In genomic region chr7:1478480-1478879, GRCh38 we compare ENCODE assay signal across 35 cellular contexts. TPM values are rescaled to one million over a fixed set of nuclear protein-coding genes. Genes with fewer than 3 reads are reported as not detected.
DNase-seq lines count a peak whose midpoint lies in the region; ATAC-seq, FAIRE-seq and TF ChIP-seq lines count a peak whose summit lies in the region.
"Had no signal": no experiment of that assay in that cellular context is flagged by ENCODE, and none has a peak within 500 bp of the region (broad histone marks: within the 10 kb centered on the region; RNA-seq: fewer than 3 reads in every experiment).

No MANE protein-coding gene starts in this region.

- H2AK5ac ChIP-seq in neuronal stem cell (ENCODE audit: low read depth, low read length) = no peak overlapping the region

- SMC1A ChIA-PET in GM12878 (lab: Charles Lee; ENCODE audit: uncharacterized antibody, unreplicated experiment) = no interaction called here

- H4K8ac ChIP-seq in neuronal stem cell (ENCODE audit: low read depth, low read length) = no peak overlapping the region

- H3K4me1 ChIP-seq in GM12878 (ENCODE audit: control insufficient read depth, insufficient read depth, low read length) (no peaks in the 10 kb centered on the region), K562 (replicated peaks in 1 of 2; ENCODE audit: control insufficient read depth in 2 of 2, insufficient read depth in 2 of 2, low read length in 2 of 2) (peaks cover 2 to 38% of the 10 kb centered on the region in 2 experiments; a peak in 3 of 5 replicates), neuronal stem cell (ENCODE audit: control insufficient read depth in 2 of 2, insufficient read depth in 1 of 2, low read depth in 1 of 2, low read length in 2 of 2) (peaks cover 0 to 2% of the 10 kb centered on the region in 2 donors), spleen (peaks cover 6 to 14% (median 11%) of the 10 kb centered on the region in 6 donors)
- H3K4me1 ChIP-seq: BE2C, BLaER1 had no signal

- no peak for ATAC-seq in GM12878
- no peak for ATAC-seq in K562
- ATAC-seq in HG03196 (IDR thresholded peaks at IDR 0.05; ENCODE audit: unreplicated experiment) = no peak
- ATAC-seq: A549; CD8-positive, alpha-beta T cell had no signal

- no peak for TF ChIP-seq CTCF in GM12878 (IDR thresholded peaks at IDR 0.05 in 2 of 3, conservative IDR thresholded peaks at IDR 0.05 in 1 of 3; ENCODE audit: control insufficient read depth in 2 of 3, extremely low read depth in 1 of 3, insufficient read depth in 1 of 3, low read depth in 3 of 3, low read length in 3 of 3)
- no peak for TF ChIP-seq CTCF in K562 (IDR thresholded peaks at IDR 0.05 in 2 of 3, conservative IDR thresholded peaks at IDR 0.05 in 1 of 3; ENCODE audit: insufficient read depth in 2 of 3, low read depth in 1 of 3, low read length in 3 of 3)
- no peak for TF ChIP-seq CTCF in spleen (IDR thresholded peaks at IDR 0.05 in 8 of 11, conservative IDR thresholded peaks at IDR 0.05 in 3 of 11)

- POLR2A ChIA-PET in GM12878 (lab: Charles Lee) = no interaction called here
- POLR2A ChIA-PET in K562 (lab: Yijun Ruan, JAX) = no interaction called here

- CTCF ChIA-PET in GM12878 (lab: Yijun Ruan, JAX) (no interaction called here), K562 (lab: Yijun Ruan, JAX; ENCODE audit: low intra/inter-chr PET ratio) (no interaction called here)

- no peak overlapping the region for H2BK15ac ChIP-seq in neuronal stem cell (ENCODE audit: low read length)

- intact Hi-C loops in GM12878 (cut with micrococcal nuclease; ENCODE audit: unreplicated experiment) (no loop called here), K562 (cut with micrococcal nuclease) (no loop called here), spleen (cut with DNase I; ENCODE audit: low total_unique reads) (no loop called here)

- H3K4me3 ChIP-seq in H7 (ENCODE audit: insufficient read depth, low read depth, low read length) (no peak overlapping the region), GM12878 (no peak overlapping the region), K562 (no peak overlapping the region), neuronal stem cell (ENCODE audit: low read length in 2 of 2) (no peak overlapping the region), spleen (no peak overlapping the region)
- H3K4me3 ChIP-seq: A549; BLaER1; BLaER1 treated with 17β-estradiol and CSF1 and Interleukin-3, amounts not matched to agents 10 nM and 100 nM had no signal

- in situ Hi-C loops in GM12878 (cut with MboI) = no loop called here
- in situ Hi-C loops in K562 (cut with MboI) = loop anchor here (5.0 kb wide), 1 partner anchor 256 kb away; no protein-coding TSS in a partner anchor

- BruUV-seq in GM12878 (replicated peaks; lab: Mats Ljungman, UMichigan) (no TSS peak), K562 (replicated peaks; lab: Mats Ljungman, UMichigan) (no TSS peak)

- WGBS in GM12878 (ENCODE audit: insufficient coverage, insufficient replicate concordance, low lambda C conversion rate, missing lambda C conversion rate) = 86% methylated on average over 17 of the region's 19 CpGs
- WGBS in K562 (ENCODE audit: insufficient coverage, low coverage, missing lambda C conversion rate) = 100% methylated on average over 9 of the region's 19 CpGs
- no CpG with 5 or more reads among the region's 19 CpGs for WGBS in neuronal stem cell (ENCODE audit: extremely low coverage in 2 of 2, insufficient read length in 2 of 2, insufficient replicate concordance in 1 of 2), 2 donors
- WGBS in spleen, 5 donors = 86 to 96% (median 93%) methylated on average over 3 to 19 of the region's 19 CpGs

- TF ChIP-seq RAD21 in GM12878 (IDR thresholded peaks at IDR 0.05; ENCODE audit: insufficient read depth, low read depth, low read length) = no peak
- TF ChIP-seq RAD21 in K562 (CRISPR knock-in tag; conservative IDR thresholded peaks at IDR 0.05 in 1 of 2, IDR thresholded peaks at IDR 0.05 in 1 of 2) = no peak

- no peaks in the 10 kb centered on the region for H3K9me1 ChIP-seq in K562 (ENCODE audit: control insufficient read depth, insufficient read depth, low read length)

- H2BK5ac ChIP-seq in neuronal stem cell (ENCODE audit: low read length) = no peak overlapping the region

- no peak for FAIRE-seq in GM12878 (lab: Jason Lieb, UNC)
- FAIRE-seq in K562 (lab: Jason Lieb, UNC) = no peak
- FAIRE-seq: A204.1, A549, D721Med had no signal

- H3K27ac ChIP-seq in GM12878 (ENCODE audit: control insufficient read depth, insufficient read depth) (no peak overlapping the region), K562 (ENCODE audit: extremely low read depth, low read depth, low read length) (no peak overlapping the region), neuronal stem cell (replicated peaks; ENCODE audit: low read length) (no peak overlapping the region), spleen (no peak overlapping the region)
- H3K27ac ChIP-seq: 22Rv1; A549; BLaER1; BLaER1 treated with 17β-estradiol and CSF1 and Interleukin-3, amounts not matched to agents 10 nM and 100 nM; C4-2B had no signal

- H4K20me1 ChIP-seq in GM12878 (ENCODE audit: control insufficient read depth, insufficient read depth) = no peaks in the 10 kb centered on the region
- no peaks in the 10 kb centered on the region for H4K20me1 ChIP-seq in K562 (replicated peaks; ENCODE audit: control insufficient read depth, insufficient read depth, low read length)

- DNase-seq in H7 = peak; percentile 65
- no peak for DNase-seq in GM12878 (ENCODE audit: low read depth, low spot score)
- no peak for DNase-seq in K562 (ENCODE audit: extremely low read depth in 1 of 4, low spot score in 3 of 4)
- no peak for DNase-seq in neuronal stem cell (ENCODE audit: low spot score)
- DNase-seq in HCEC 1CT = no peak
- no peak for DNase-seq in spleen
- no peak for DNase-seq in NCI-H2171 treated with DMSO at 0.1 percent for 48 hours (lab: John Stamatoyannopoulos, UW)
- DNase-seq: 8988T; ACHN; AML-193; BE2C; C1 segment of cervical spinal cord; Caco-2; Calu3; CD4-positive, alpha-beta memory T cell; CD4-positive, alpha-beta T cell; CD4-positive, CD25-positive, alpha-beta regulatory T cell; CD8-positive, alpha-beta memory T cell; CD8-positive, alpha-beta T cell; COR-L47; DMS 273 treated with DMSO at 0.1 percent for 48 hours; DMS153; DMS53; DMS79; DMS79 treated with DMSO at 0.1 percent for 48 hours; DND-41; EL had no signal

- H3K79me2 ChIP-seq in GM12878 (ENCODE audit: control insufficient read depth, insufficient read depth, low read length) (no peaks in the 10 kb centered on the region), K562 (ENCODE audit: control insufficient read depth, insufficient read depth, low read length) (no peaks in the 10 kb centered on the region)

- H3K18ac ChIP-seq in neuronal stem cell (ENCODE audit: low read length) = no peak overlapping the region

- no peak overlapping the region for H4K91ac ChIP-seq in neuronal stem cell (ENCODE audit: low read depth, low read length, poor library complexity)

- TF ChIP-seq EP300 in GM12878 (IDR thresholded peaks at IDR 0.05; ENCODE audit: borderline replicate concordance in 1 of 2, control insufficient read depth in 1 of 2, low read depth in 2 of 2, low read length in 2 of 2) (no peak), K562 (IDR thresholded peaks at IDR 0.05; ENCODE audit: low read length) (no peak)

- RAD21 ChIA-PET in GM12878 (lab: Charles Lee; ENCODE audit: unreplicated experiment) = no interaction called here

- no peak overlapping the region for H3K9ac ChIP-seq in GM12878 (ENCODE audit: control insufficient read depth, insufficient read depth, low read length)
- H3K9ac ChIP-seq in K562 (ENCODE audit: insufficient read depth in 1 of 2, low read depth in 2 of 2, low read length in 2 of 2) = no peak overlapping the region; a peak in 1 of 4 replicates
- H3K9ac ChIP-seq in neuronal stem cell (ENCODE audit: low read depth, low read length, poor library complexity) = peak overlapping the region; percentile 21
- H3K9ac ChIP-seq: BLaER1 had no signal

- H3K4ac ChIP-seq in neuronal stem cell (ENCODE audit: low read length) = no peak overlapping the region

- H2BK120ac ChIP-seq in neuronal stem cell (ENCODE audit: low read depth, low read length) = no peak overlapping the region

- H3K9me3 ChIP-seq in GM12878 (replicated peaks; ENCODE audit: control insufficient read depth, insufficient read depth, low read length) = no peaks in the 10 kb centered on the region
- no peaks in the 10 kb centered on the region for H3K9me3 ChIP-seq in K562 (replicated peaks; ENCODE audit: control insufficient read depth, insufficient read depth, low read depth, low read length)
- no peaks in the 10 kb centered on the region for H3K9me3 ChIP-seq in neuronal stem cell (replicated peaks in 1 of 2; ENCODE audit: control insufficient read depth in 2 of 2, insufficient read depth in 1 of 2, low read depth in 1 of 2, low read length in 2 of 2)
- no peaks in the 10 kb centered on the region for H3K9me3 ChIP-seq in spleen
- H3K9me3 ChIP-seq: A549; BE2C; BLaER1; BLaER1 treated with 17β-estradiol and CSF1 and Interleukin-3, amounts not matched to agents 10 nM and 100 nM; Caco-2 had no signal

- no peaks in the 10 kb centered on the region for H3K27me3 ChIP-seq in H7 (ENCODE audit: control insufficient read depth, insufficient read depth, low read length)
- H3K27me3 ChIP-seq in GM12878 (replicated peaks in 1 of 2; ENCODE audit: control insufficient read depth in 2 of 2, insufficient read depth in 2 of 2, low read length in 1 of 2) = no peaks in the 10 kb centered on the region
- H3K27me3 ChIP-seq in K562 (ENCODE audit: control insufficient read depth in 2 of 2, insufficient read depth in 2 of 2, low read length in 2 of 2) = no peaks in the 10 kb centered on the region
- no peaks in the 10 kb centered on the region for H3K27me3 ChIP-seq in neuronal stem cell (ENCODE audit: control insufficient read depth in 3 of 3, insufficient read depth in 3 of 3, low read depth in 1 of 3, low read length in 3 of 3)
- no peaks in the 10 kb centered on the region for H3K27me3 ChIP-seq in spleen (replicated peaks in 1 of 7)
- H3K27me3 ChIP-seq: BE2C; BLaER1; BLaER1 treated with 17β-estradiol and CSF1 and Interleukin-3, amounts not matched to agents 10 nM and 100 nM had no signal

- H3K14ac ChIP-seq in neuronal stem cell (ENCODE audit: low read length) = peak overlapping the region; percentile 8

- no peak overlapping the region for H3K23ac ChIP-seq in neuronal stem cell (ENCODE audit: low read depth, low read length, poor library complexity)

- no peak overlapping the region for H3K4me2 ChIP-seq in GM12878 (ENCODE audit: control insufficient read depth, insufficient read depth)
- no peak overlapping the region for H3K4me2 ChIP-seq in K562 (ENCODE audit: insufficient read depth, low read length)
- H3K4me2 ChIP-seq in neuronal stem cell (ENCODE audit: insufficient read depth, low read length, poor library complexity, severe bottlenecking) = no peak overlapping the region
- H3K4me2 ChIP-seq: A549; BLaER1; BLaER1 treated with 17β-estradiol and CSF1 and Interleukin-3, amounts not matched to agents 10 nM and 100 nM had no signal

- no peak overlapping the region for H2AFZ ChIP-seq in GM12878 (ENCODE audit: control insufficient read depth, low read depth, low read length)
- H2AFZ ChIP-seq in K562 (ENCODE audit: low read depth, low read length) = no peak overlapping the region
- H2AFZ ChIP-seq in neuronal stem cell (ENCODE audit: low read length) = no peak overlapping the region

- H2BK12ac ChIP-seq in neuronal stem cell (ENCODE audit: low read length) = no peak overlapping the region

- peaks cover 2% of the 10 kb centered on the region for H3K79me1 ChIP-seq in neuronal stem cell (ENCODE audit: low read depth, low read length)

- peaks cover 18% of the 10 kb centered on the region for H3K36me3 ChIP-seq in H7 (replicated peaks; ENCODE audit: control insufficient read depth, insufficient read depth, low read length)
- H3K36me3 ChIP-seq in GM12878 (ENCODE audit: control insufficient read depth in 2 of 2, insufficient read depth in 2 of 2, low read length in 1 of 2) = peaks cover 0 to 23% of the 10 kb centered on the region in 2 experiments; a peak in 2 of 4 replicates
- H3K36me3 ChIP-seq in K562 (ENCODE audit: control insufficient read depth, insufficient read depth, low read length) = peaks cover 81% of the 10 kb centered on the region; the same call in 1 of the 3 replicates
- H3K36me3 ChIP-seq in neuronal stem cell (replicated peaks in 1 of 2; ENCODE audit: control insufficient read depth in 2 of 2, insufficient read depth in 2 of 2, low read length in 2 of 2) = peaks cover 44 to 82% of the 10 kb centered on the region in 2 donors
- peaks cover 2 to 100% (median 98%) of the 10 kb centered on the region in 6 donors for H3K36me3 ChIP-seq in spleen

- TF ChIP-seq POLR2A in GM12878 (IDR thresholded peaks at IDR 0.05; ENCODE audit: low read depth, low read length) (0 out of 2 replicates have a peak, but pooled peaks have one; percentile 31), K562 (conservative IDR thresholded peaks at IDR 0.05) (no peak), spleen (IDR thresholded peaks at IDR 0.05) (no peak)

RNA-seq across cellular contexts. Expression of gene MICALL2, which starts 19.2 kb away (rescaled TPM):
- total RNA-seq in H7 (2014; rRNA removed; shearing (Covaris generic)) = 5.2 and 7.6 TPM in 2 replicates
- 5.2 and 7.5 TPM in 2 replicates for total RNA-seq in GM12878 (2013; cell fraction: nucleolus; rRNA removed)
- total RNA-seq in GM12878 (2014; rRNA removed) (0.11 and 1.1 TPM in 2 replicates), GM12878 (2014; rRNA removed; fragmentation: Illumina TruSeq; extraction: Trizol) (0.04 and 0.09 TPM in 2 replicates), GM12878 (2021) (0.72 and 1.7 TPM in 2 replicates), K562 (2014; rRNA removed) (59.0 and 71.5 TPM in 2 replicates), K562 (2014; rRNA removed; fragmentation: Illumina TruSeq; extraction: Trizol) (6.9 and 9.5 TPM in 2 replicates), K562 (2015; rRNA removed; fragmentation: Illumina TruSeq; extraction: Trizol) (26.9 and 32.7 TPM in 2 replicates), K562 (2021) (102 and 103 TPM in 2 replicates), spleen (100 to 1,000 TPM in 3 of 7 donors, 10 to 100 TPM in 4; 36.3 to 182 (median 75.8) TPM)
- polyA plus RNA-seq in GM12878 (2011; ENCODE audit: low read depth) = 0.16 TPM
- polyA plus RNA-seq in GM12878 (2011; rRNA removed) (0.29 and 0.37 TPM in 2 replicates), GM12878 (2014; fragmentation: Illumina TruSeq; extraction: Trizol) (not detected in 2 replicates), GM12878 (2014; fragmentation: Nextera tagmentation; extraction: Ambion mirVana) (not detected), GM12878 (2014; rRNA removed) (0.83 and 1.3 TPM in 2 replicates), GM12878 (2016; fragmentation: Nextera tagmentation; extraction: Ambion mirVana) (1 to 10 TPM in 1 of 2 experiments, under 1 TPM in 1; 0.39 to 1.1 TPM), K562 (2011; rRNA removed) (17.0 and 42.5 TPM in 2 replicates), K562 (2014; fragmentation: Illumina TruSeq; extraction: Trizol) (13.2 and 29.8 TPM in 2 replicates), K562 (2014; fragmentation: Nextera tagmentation; extraction: Ambion mirVana) (1 to 10 TPM; 1.8 to 2.2 TPM), K562 (2014; rRNA removed) (91.2 and 99.3 TPM in 2 replicates), spleen (100 to 1,000 TPM in 2 of 3 donors, 10 to 100 TPM in 1; 74.1 to 361 (median 307) TPM)
- 0.52 and 0.55 TPM in 2 replicates for polyA plus RNA-seq in GM12878 (2011; cell fraction: cytosol; rRNA removed)
- 12.5 and 13.1 TPM in 2 replicates for polyA plus RNA-seq in GM12878 (2011; cell fraction: nucleus; rRNA removed)
- polyA plus RNA-seq in GM12878 (2012) = 0.73 and 1.2 TPM in 2 replicates
- polyA minus RNA-seq in GM12878 (2011; rRNA and poly(A)+ RNA removed) = 0.37 and 1.6 TPM in 2 replicates
- polyA minus RNA-seq in GM12878 (2011; cell fraction: cytosol; rRNA and poly(A)+ RNA removed) = 0.31 and 1.5 TPM in 2 replicates
- polyA minus RNA-seq in GM12878 (2011; cell fraction: nucleus; rRNA and poly(A)+ RNA removed) = 1.8 and 3.5 TPM in 2 replicates
- total RNA-seq in K562 (2011; cell fraction: chromatin; rRNA removed; ENCODE audit: low replicate concordance) = 266 and 844 TPM in 2 replicates
- total RNA-seq in K562 (2011; cell fraction: nucleolus; rRNA removed) = 502 and 577 TPM in 2 replicates
- 359 and 406 TPM in 2 replicates for total RNA-seq in K562 (2011; cell fraction: nucleoplasm; rRNA removed)
- 14.6 and 28.0 TPM in 2 replicates for polyA plus RNA-seq in K562 (2011; cell fraction: cytosol; rRNA removed)
- 444 and 528 TPM in 2 replicates for polyA plus RNA-seq in K562 (2011; cell fraction: nucleus; rRNA removed)
- 61.2 and 74.6 TPM in 2 replicates for polyA plus RNA-seq in K562 (2012)
- 53.2 and 57.7 TPM in 2 replicates for polyA minus RNA-seq in K562 (2011; rRNA and poly(A)+ RNA removed)
- polyA minus RNA-seq in K562 (2011; cell fraction: cytosol; rRNA and poly(A)+ RNA removed) = 17.9 and 22.2 TPM in 2 replicates
- 91.7 and 109 TPM in 2 replicates for polyA minus RNA-seq in K562 (2011; cell fraction: nucleus; rRNA and poly(A)+ RNA removed)
- polyA plus RNA-seq in neuronal stem cell (2013, experiment 1 of 2) = 9.4 TPM
- 10.1 TPM for polyA plus RNA-seq in neuronal stem cell (2013, experiment 2 of 2)

RNA-seq across cellular contexts. Expression of gene INTS1, which starts 25.7 kb away (rescaled TPM):
- total RNA-seq in H7 (2014; rRNA removed; shearing (Covaris generic)) = 71.8 and 78.7 TPM in 2 replicates
- 84.3 and 100.0 TPM in 2 replicates for total RNA-seq in GM12878 (2013; cell fraction: nucleolus; rRNA removed)
- 14.6 and 19.5 TPM in 2 replicates for total RNA-seq in GM12878 (2014; rRNA removed)
- 6.9 and 10.0 TPM in 2 replicates for total RNA-seq in GM12878 (2014; rRNA removed; fragmentation: Illumina TruSeq; extraction: Trizol)
- 76.5 and 89.0 TPM in 2 replicates for total RNA-seq in GM12878 (2021)
- 15.0 TPM for polyA plus RNA-seq in GM12878 (2011; ENCODE audit: low read depth)
- 4.0 and 7.5 TPM in 2 replicates for polyA plus RNA-seq in GM12878 (2011; rRNA removed)
- polyA plus RNA-seq in GM12878 (2011; cell fraction: cytosol; rRNA removed) = 13.2 and 20.1 TPM in 2 replicates
- 171 and 228 TPM in 2 replicates for polyA plus RNA-seq in GM12878 (2011; cell fraction: nucleus; rRNA removed)
- polyA plus RNA-seq in GM12878 (2012) = 37.9 and 40.3 TPM in 2 replicates
- 0.98 and 10.6 TPM in 2 replicates for polyA plus RNA-seq in GM12878 (2014; fragmentation: Illumina TruSeq; extraction: Trizol)
- 1 to 10 TPM in 1 of 2 experiments, under 1 TPM in 1; 0.52 to 1.5 TPM for polyA plus RNA-seq in GM12878 (2014; fragmentation: Nextera tagmentation; extraction: Ambion mirVana)
- 35.1 and 40.6 TPM in 2 replicates for polyA plus RNA-seq in GM12878 (2014; rRNA removed)
- 10 to 100 TPM; 37.0 to 38.3 TPM for polyA plus RNA-seq in GM12878 (2016; fragmentation: Nextera tagmentation; extraction: Ambion mirVana)
- polyA minus RNA-seq in GM12878 (2011; rRNA and poly(A)+ RNA removed) = 10.7 and 23.6 TPM in 2 replicates
- polyA minus RNA-seq in GM12878 (2011; cell fraction: cytosol; rRNA and poly(A)+ RNA removed) = 17.7 and 24.6 TPM in 2 replicates
- polyA minus RNA-seq in GM12878 (2011; cell fraction: nucleus; rRNA and poly(A)+ RNA removed) = 30.1 and 54.0 TPM in 2 replicates
- 67.2 and 276 TPM in 2 replicates for total RNA-seq in K562 (2011; cell fraction: chromatin; rRNA removed; ENCODE audit: low replicate concordance)
- 199 and 200 TPM in 2 replicates for total RNA-seq in K562 (2011; cell fraction: nucleolus; rRNA removed)
- total RNA-seq in K562 (2011; cell fraction: nucleoplasm; rRNA removed) = 92.5 and 92.7 TPM in 2 replicates
- 34.9 and 39.7 TPM in 2 replicates for total RNA-seq in K562 (2014; rRNA removed)
- total RNA-seq in K562 (2014; rRNA removed; fragmentation: Illumina TruSeq; extraction: Trizol) = 4.1 and 6.8 TPM in 2 replicates
- total RNA-seq in K562 (2015; rRNA removed; fragmentation: Illumina TruSeq; extraction: Trizol) = 19.2 and 20.1 TPM in 2 replicates
- 105 and 119 TPM in 2 replicates for total RNA-seq in K562 (2021)
- 12.0 and 28.0 TPM in 2 replicates for polyA plus RNA-seq in K562 (2011; rRNA removed)
- 17.5 and 46.7 TPM in 2 replicates for polyA plus RNA-seq in K562 (2011; cell fraction: cytosol; rRNA removed)
- 146 and 297 TPM in 2 replicates for polyA plus RNA-seq in K562 (2011; cell fraction: nucleus; rRNA removed)
- polyA plus RNA-seq in K562 (2012) = 62.7 and 64.6 TPM in 2 replicates
- polyA plus RNA-seq in K562 (2014; fragmentation: Illumina TruSeq; extraction: Trizol) = 18.5 and 66.3 TPM in 2 replicates
- polyA plus RNA-seq in K562 (2014; fragmentation: Nextera tagmentation; extraction: Ambion mirVana) = 1 to 10 TPM in 1 of 2 experiments, under 1 TPM in 1; 0.34 to 1.7 TPM
- 46.7 and 55.1 TPM in 2 replicates for polyA plus RNA-seq in K562 (2014; rRNA removed)
- 9.8 and 11.1 TPM in 2 replicates for polyA minus RNA-seq in K562 (2011; rRNA and poly(A)+ RNA removed)
- 38.7 and 69.3 TPM in 2 replicates for polyA minus RNA-seq in K562 (2011; cell fraction: cytosol; rRNA and poly(A)+ RNA removed)
- 52.6 and 57.9 TPM in 2 replicates for polyA minus RNA-seq in K562 (2011; cell fraction: nucleus; rRNA and poly(A)+ RNA removed)
- polyA plus RNA-seq in neuronal stem cell (2013, experiment 1 of 2) = 25.3 TPM
- 24.4 TPM for polyA plus RNA-seq in neuronal stem cell (2013, experiment 2 of 2)
- 10 to 100 TPM; 47.3 to 95.7 (median 79.0) TPM for total RNA-seq in spleen
- 100 to 1,000 TPM in 1 of 3 donors, 10 to 100 TPM in 2; 51.4 to 126 (median 80.3) TPM for polyA plus RNA-seq in spleen

RNA-seq across cellular contexts. Expression of gene MAFK, which starts 52.0 kb away (rescaled TPM):
- total RNA-seq in H7 (2014; rRNA removed; shearing (Covaris generic)) = 14.8 and 23.1 TPM in 2 replicates
- 15.1 and 16.9 TPM in 2 replicates for total RNA-seq in GM12878 (2013; cell fraction: nucleolus; rRNA removed)
- total RNA-seq in GM12878 (2014; rRNA removed) (11.0 and 13.8 TPM in 2 replicates), GM12878 (2014; rRNA removed; fragmentation: Illumina TruSeq; extraction: Trizol) (3.3 and 4.0 TPM in 2 replicates), GM12878 (2021) (24.3 and 24.5 TPM in 2 replicates), K562 (2014; rRNA removed) (11.7 and 15.6 TPM in 2 replicates), K562 (2014; rRNA removed; fragmentation: Illumina TruSeq; extraction: Trizol) (1.1 and 1.3 TPM in 2 replicates), K562 (2015; rRNA removed; fragmentation: Illumina TruSeq; extraction: Trizol) (4.7 and 5.5 TPM in 2 replicates), K562 (2021) (17.6 and 24.4 TPM in 2 replicates), spleen (10 to 100 TPM; 11.2 to 36.6 (median 27.0) TPM)
- polyA plus RNA-seq in GM12878 (2011; ENCODE audit: low read depth) = 3.0 TPM
- polyA plus RNA-seq in GM12878 (2011; rRNA removed) (2.2 and 3.5 TPM in 2 replicates), GM12878 (2014; fragmentation: Illumina TruSeq; extraction: Trizol) (0.82 and 3.0 TPM in 2 replicates), GM12878 (2014; fragmentation: Nextera tagmentation; extraction: Ambion mirVana) (under 1 TPM; 0.10 to 0.26 TPM), GM12878 (2014; rRNA removed) (11.9 and 17.0 TPM in 2 replicates), GM12878 (2016; fragmentation: Nextera tagmentation; extraction: Ambion mirVana) (1 to 10 TPM; 1.3 to 1.4 TPM), K562 (2011; rRNA removed) (2.1 and 4.9 TPM in 2 replicates), K562 (2014; fragmentation: Illumina TruSeq; extraction: Trizol) (3.7 and 6.9 TPM in 2 replicates), K562 (2014; fragmentation: Nextera tagmentation; extraction: Ambion mirVana) (under 1 TPM; 0.04 to 0.07 TPM), K562 (2014; rRNA removed) (12.8 and 13.5 TPM in 2 replicates), spleen (10 to 100 TPM in 2 of 3 donors, 1 to 10 TPM in 1; 8.9 to 30.4 (median 10.3) TPM)
- polyA plus RNA-seq in GM12878 (2011; cell fraction: cytosol; rRNA removed) = 4.0 and 5.5 TPM in 2 replicates
- polyA plus RNA-seq in GM12878 (2011; cell fraction: nucleus; rRNA removed) = 27.4 and 48.1 TPM in 2 replicates
- 10.2 and 16.3 TPM in 2 replicates for polyA plus RNA-seq in GM12878 (2012)
- 1.8 and 5.4 TPM in 2 replicates for polyA minus RNA-seq in GM12878 (2011; rRNA and poly(A)+ RNA removed)
- 4.8 and 6.5 TPM in 2 replicates for polyA minus RNA-seq in GM12878 (2011; cell fraction: cytosol; rRNA and poly(A)+ RNA removed)
- polyA minus RNA-seq in GM12878 (2011; cell fraction: nucleus; rRNA and poly(A)+ RNA removed) = 3.6 and 8.4 TPM in 2 replicates
- total RNA-seq in K562 (2011; cell fraction: chromatin; rRNA removed; ENCODE audit: low replicate concordance) = 8.5 and 20.5 TPM in 2 replicates
- total RNA-seq in K562 (2011; cell fraction: nucleolus; rRNA removed) = 11.2 and 12.1 TPM in 2 replicates
- total RNA-seq in K562 (2011; cell fraction: nucleoplasm; rRNA removed) = 5.1 and 7.6 TPM in 2 replicates
- 3.8 and 5.1 TPM in 2 replicates for polyA plus RNA-seq in K562 (2011; cell fraction: cytosol; rRNA removed)
- 9.8 and 26.1 TPM in 2 replicates for polyA plus RNA-seq in K562 (2011; cell fraction: nucleus; rRNA removed)
- 11.2 and 12.1 TPM in 2 replicates for polyA plus RNA-seq in K562 (2012)
- polyA minus RNA-seq in K562 (2011; rRNA and poly(A)+ RNA removed) = 0.66 and 1.1 TPM in 2 replicates
- polyA minus RNA-seq in K562 (2011; cell fraction: cytosol; rRNA and poly(A)+ RNA removed) = 5.5 and 7.7 TPM in 2 replicates
- 3.6 and 3.8 TPM in 2 replicates for polyA minus RNA-seq in K562 (2011; cell fraction: nucleus; rRNA and poly(A)+ RNA removed)
- polyA plus RNA-seq in neuronal stem cell (2013, experiment 1 of 2) = 4.4 TPM
- 4.1 TPM for polyA plus RNA-seq in neuronal stem cell (2013, experiment 2 of 2)
